ENCODE assay signal across 21 cellular contexts in genomic region chr12:52331039-52331438, GRCh38. TPM values are rescaled to one million over a fixed set of nuclear protein-coding genes. Genes with fewer than 3 reads are reported as not detected.
DNase-seq lines count a peak whose midpoint lies in the region; FAIRE-seq and TF ChIP-seq lines count a peak whose summit lies in the region.
"Had no signal": no experiment of that assay in that cellular context is flagged by ENCODE, and none has a peak within 500 bp of the region (broad histone marks: within the 10 kb centered on the region; RNA-seq: fewer than 3 reads in every experiment).

No MANE protein-coding gene starts in this region.

- peaks cover 3% of the 10 kb centered on the region for H3K4me1 ChIP-seq in osteoblast (ENCODE audit: insufficient read depth, low read length)
- H3K4me1 ChIP-seq: BLaER1, HAP-1 had no signal

- peaks cover 3% of the 10 kb centered on the region for H3K9me3 ChIP-seq in osteoblast (ENCODE audit: low read depth, low read length)
- H3K9me3 ChIP-seq: Caco-2, HAP-1 had no signal

- peak; percentile 26 for DNase-seq in EH (ENCODE audit: low read depth)
- no peak for DNase-seq in bronchial epithelial cell (ENCODE audit: low read depth)
- DNase-seq in osteoblast (ENCODE audit: insufficient read length, low spot score, missing footprints): peak; percentile 41
- no peak for DNase-seq in stimulated activated CD4-positive, alpha-beta T cell treated with anti-CD3 and anti-CD28 coated beads, Interleukin-4, amount 100 ng/mL, for 24 hours
- DNase-seq in activated CD4-positive, CD25-positive, alpha-beta regulatory T cell treated with anti-CD3 and anti-CD28 coated beads, Interleukin-2, amount 50 U/mL, for 72 hours: no peak
- DNase-seq in NCI-H446 treated with DMSO at 0.1 percent for 48 hours (lab: John Stamatoyannopoulos, UW): no peak
- DNase-seq: Caco-2; CD4-positive, CD25-positive, alpha-beta regulatory T cell; CD8-positive, alpha-beta T cell; DMS153; GF-D8; GOT3 had no signal

- H3K27ac ChIP-seq in osteoblast (ENCODE audit: low read depth, low read length): no peak overlapping the region
- H3K27ac ChIP-seq: BLaER1, C4-2B had no signal

- FAIRE-seq in bronchial epithelial cell (lab: Jason Lieb, UNC): peak; percentile 18
- FAIRE-seq: GM12891, GM18507, H54 had no signal

- H3K79me2 ChIP-seq in osteoblast (ENCODE audit: insufficient read depth, low read length): no peaks in the 10 kb centered on the region

- no peak for TF ChIP-seq CTCF in bronchial epithelial cell (IDR thresholded peaks at IDR 0.05; ENCODE audit: insufficient read depth, low read length, severe bottlenecking)
- TF ChIP-seq CTCF in osteoblast (IDR thresholded peaks at IDR 0.05; ENCODE audit: extremely low read depth, low read depth, low read length): no peak

- H2AFZ ChIP-seq in osteoblast (ENCODE audit: low read length): no peak overlapping the region

- H3K36me3 ChIP-seq in bronchial epithelial cell (ENCODE audit: control insufficient read depth, insufficient read depth, low read length): no peaks in the 10 kb centered on the region
- no peaks in the 10 kb centered on the region for H3K36me3 ChIP-seq in osteoblast (ENCODE audit: insufficient read depth, low read length)
- H3K36me3 ChIP-seq: BLaER1, HAP-1 had no signal

- H3K4me2 ChIP-seq in osteoblast (ENCODE audit: insufficient read depth, low read length): no peak overlapping the region
- H3K4me2 ChIP-seq: BLaER1 had no signal

- H3K27me3 ChIP-seq in bronchial epithelial cell (ENCODE audit: control insufficient read depth, insufficient read depth, low read length) (no peaks in the 10 kb centered on the region), osteoblast (ENCODE audit: insufficient read depth, low read length) (peaks cover 17% of the 10 kb centered on the region)
- H3K27me3 ChIP-seq: BLaER1 had no signal

- no peaks in the 10 kb centered on the region for H4K20me1 ChIP-seq in osteoblast (ENCODE audit: insufficient read depth, low read length)
- H4K20me1 ChIP-seq: BLaER1 had no signal

- H3K4me3 ChIP-seq in bronchial epithelial cell (ENCODE audit: low read depth, low read length): no peak overlapping the region
- no peak overlapping the region for H3K4me3 ChIP-seq in osteoblast (ENCODE audit: insufficient read depth, low read length)
- H3K4me3 ChIP-seq: BLaER1, HAP-1 had no signal

RNA-seq across cellular contexts. Expression of gene KRT83, which starts 9.8 kb away (rescaled TPM):
- total RNA-seq in bronchial epithelial cell: 0.13 TPM in 1 of 2 replicates, not detected in the other
- total RNA-seq in osteoblast: not detected in 2 replicates
- total RNA-seq: B cell; Caco-2; CD4-positive, CD25-positive, alpha-beta regulatory T cell; CD8-positive, alpha-beta T cell had no signal

RNA-seq across cellular contexts. Expression of gene KRT85, which starts 36.2 kb away (rescaled TPM):
- total RNA-seq in bronchial epithelial cell (not detected in 2 replicates), osteoblast (not detected in 2 replicates)
- total RNA-seq: A172; B cell; Caco-2; CD4-positive, CD25-positive, alpha-beta regulatory T cell; CD8-positive, alpha-beta T cell; G401 had no signal

RNA-seq across cellular contexts. Expression of gene KRT81, which starts 39.7 kb away (rescaled TPM):
- total RNA-seq in bronchial epithelial cell (0.13 and 0.26 TPM in 2 replicates), osteoblast (0.29 TPM in 1 of 2 replicates, not detected in the other)
- total RNA-seq: B cell; CD4-positive, CD25-positive, alpha-beta regulatory T cell; CD8-positive, alpha-beta T cell; G401 had no signal

RNA-seq across cellular contexts. Expression of gene KRT84, which starts 54.4 kb away (rescaled TPM):
- total RNA-seq in bronchial epithelial cell (not detected in 2 replicates), osteoblast (not detected in 2 replicates)
- total RNA-seq: A172; B cell; Caco-2; CD4-positive, CD25-positive, alpha-beta regulatory T cell; CD8-positive, alpha-beta T cell; G401 had no signal

RNA-seq across cellular contexts. Expression of gene KRT86, which starts 56.6 kb away (rescaled TPM):
- total RNA-seq in bronchial epithelial cell (0.26 TPM in 2 replicates), osteoblast (under 0.01 and 0.36 TPM in 2 replicates)
- total RNA-seq: B cell; Caco-2; CD4-positive, CD25-positive, alpha-beta regulatory T cell; G401 had no signal

Comparison
In these comparisons a context has a peak if more than half of its experiments do, and no peak if none do; other contexts are left out.
1. DNase-seq: peak in EH (single experiment) and osteoblast (single experiment); none in bronchial epithelial cell (single experiment), stimulated activated CD4-positive, alpha-beta T cell treated with anti-CD3 and anti-CD28 coated beads, Interleukin-4, amount 100 ng/mL, for 24 hours (single experiment), activated CD4-positive, CD25-positive, alpha-beta regulatory T cell treated with anti-CD3 and anti-CD28 coated beads, Interleukin-2, amount 50 U/mL, for 72 hours (single experiment) and NCI-H446 treated with DMSO at 0.1 percent for 48 hours (single experiment).